8 cellular contexts compared by ENCODE assay signal in genomic region chr5:123545506-123545905, GRCh38. TPM values are rescaled to one million over a fixed set of nuclear protein-coding genes. Genes with fewer than 3 reads are reported as not detected.
A peak's percentile ranks its signal among the peaks of the same experiment; 100 is the strongest.
DNase-seq lines count a peak whose midpoint lies in the region; ATAC-seq, FAIRE-seq and TF ChIP-seq lines count a peak whose summit lies in the region.

No MANE protein-coding gene starts in this region.

- peaks cover 57 to 82% (median 67%) of the 10 kb centered on the region in 3 donors for H3K4me1 Mint-ChIP-seq in naive B cell

- TF ChIP-seq RAD21 in K562 (CRISPR knock-in tag; conservative IDR thresholded peaks at IDR 0.05 in 1 of 2, IDR thresholded peaks at IDR 0.05 in 1 of 2): peak; percentile 44 to 66

- H3K4me3 ChIP-seq in NB4 (ENCODE audit: low read depth, low read length) (no peak overlapping the region), K562 (no peak overlapping the region)

- in situ Hi-C loops in K562 (cut with MboI): no loop called here

- no peaks in the 10 kb centered on the region for H3K27me3 ChIP-seq in K562 (ENCODE audit: control insufficient read depth in 2 of 2, insufficient read depth in 2 of 2, low read length in 2 of 2)

- no peaks in the 10 kb centered on the region for H3K9me3 ChIP-seq in K562 (replicated peaks; ENCODE audit: control insufficient read depth, insufficient read depth, low read depth, low read length)

- H3K4me1 ChIP-seq in K562 (replicated peaks in 1 of 2; ENCODE audit: control insufficient read depth in 2 of 2, insufficient read depth in 2 of 2, low read length in 2 of 2): 0 out of 5 replicates have a peak, but pooled peaks cover 0 to 2% of the 10 kb centered on the region in 2 experiments

- peaks cover 15% of the 10 kb centered on the region for H3K79me2 ChIP-seq in K562 (ENCODE audit: control insufficient read depth, insufficient read depth, low read length)

- H3K9me3 Mint-ChIP-seq in naive B cell: peaks cover 0 to 3% (median 0%) of the 10 kb centered on the region in 7 donors

- H3K9ac ChIP-seq in K562 (ENCODE audit: insufficient read depth in 1 of 2, low read depth in 2 of 2, low read length in 2 of 2): no peak overlapping the region

- no TSS peak for BruUV-seq in K562 (replicated peaks; lab: Mats Ljungman, UMichigan)

- peak; percentile 70; the same call in 2 of the 3 replicates for ATAC-seq in K562
- ATAC-seq in naive B cell (ENCODE audit: low read depth in 2 of 2): no peak
- ATAC-seq in HG02642 (IDR thresholded peaks at IDR 0.05; ENCODE audit: poor library complexity, unreplicated experiment): no peak

- H3K36me3 Mint-ChIP-seq in naive B cell: peaks cover 0 to 8% of the 10 kb centered on the region in 2 donors

- H3K27ac ChIP-seq in K562 (ENCODE audit: extremely low read depth, low read depth, low read length) (no peak overlapping the region), caudate nucleus (ENCODE audit: low read depth, low read length) (no peak overlapping the region)

- CTCF ChIA-PET in K562 (lab: Yijun Ruan, JAX; ENCODE audit: low intra/inter-chr PET ratio): interaction anchor here (0.7 kb wide), 1 partner anchor 122 kb away, joined by 4 read pairs; the partner anchor contains the start of gene CEP120

- no peaks in the 10 kb centered on the region; the same call in 1 of the 2 replicates for H4K20me1 ChIP-seq in K562 (replicated peaks; ENCODE audit: control insufficient read depth, insufficient read depth, low read length)

- intact Hi-C loops in K562 (cut with micrococcal nuclease): loop anchor here (2.0 kb wide), 1 partner anchor 123 kb away; the partner anchor contains the start of gene CEP120

- TF ChIP-seq EP300 in K562 (IDR thresholded peaks at IDR 0.05; ENCODE audit: low read length): no peak

- no peaks in the 10 kb centered on the region for H3K36me3 ChIP-seq in K562 (ENCODE audit: control insufficient read depth, insufficient read depth, low read length)

- no peaks in the 10 kb centered on the region for H3K9me1 ChIP-seq in K562 (ENCODE audit: control insufficient read depth, insufficient read depth, low read length)

- peak; percentile 81 for FAIRE-seq in K562 (lab: Jason Lieb, UNC)

- H3K27ac Mint-ChIP-seq in naive B cell: peak overlapping the region in 4 of 6 donors; percentile 56 to 98 (median 61)

- peak overlapping the region in 1 of 8 donors; percentile 20 for H3K4me3 Mint-ChIP-seq in naive B cell

- no peak overlapping the region for H3K4me2 ChIP-seq in K562 (ENCODE audit: insufficient read depth, low read length)

- POLR2A ChIA-PET in K562 (lab: Yijun Ruan, JAX): no interaction called here

- TF ChIP-seq POLR2A in NB4 (IDR thresholded peaks at IDR 0.05; ENCODE audit: extremely low read depth, insufficient read length): no peak
- no peak for TF ChIP-seq POLR2A in K562 (conservative IDR thresholded peaks at IDR 0.05)

- WGBS in K562 (ENCODE audit: insufficient coverage, low coverage, missing lambda C conversion rate): 24% methylated on average over 7 of the region's 7 CpGs

- no peaks in the 10 kb centered on the region for H3K27me3 Mint-ChIP-seq in naive B cell

- DNase-seq in EL (peak; percentile 15), NB4 (ENCODE audit: low read depth) (peak; percentile 27), K562 (ENCODE audit: extremely low read depth in 1 of 4, low spot score in 3 of 4) (peak; percentile 19 to 45 (median 24)), naive B cell (no peak), KG1 (lab: John Stamatoyannopoulos, UW) (no peak), caudate nucleus (lab: John Stamatoyannopoulos, UW) (no peak), iPS-NIHi11 (ENCODE audit: low spot score) (no peak)

- no peak overlapping the region for H2AFZ ChIP-seq in K562 (ENCODE audit: low read depth, low read length)

- TF ChIP-seq CTCF in NB4 (IDR thresholded peaks at IDR 0.05; ENCODE audit: low read depth, low read length) (no peak), K562 (IDR thresholded peaks at IDR 0.05 in 2 of 3, conservative IDR thresholded peaks at IDR 0.05 in 1 of 3; ENCODE audit: insufficient read depth in 2 of 3, low read depth in 1 of 3, low read length in 3 of 3) (peak; percentile 51 to 73 (median 70))

TF ChIP-seq in K562, 482 proteins besides CTCF, POLR2A, EP300 and RAD21:
- no peak for TF ChIP-seq DACH1 (IDR thresholded peaks at IDR 0.05; ENCODE audit: partially characterized antibody)
- TF ChIP-seq RBM14 (IDR thresholded peaks at IDR 0.05; ENCODE audit: borderline replicate concordance, insufficient read depth, low read depth, low read length): no peak
- no peak for TF ChIP-seq FOXJ2 (tag; IDR thresholded peaks at IDR 0.05)
- no peak for TF ChIP-seq HMG20A (CRISPR knock-in tag; conservative IDR thresholded peaks at IDR 0.05)
- TF ChIP-seq TEAD2 (tag; IDR thresholded peaks at IDR 0.05): no peak
- TF ChIP-seq ZNF274 (IDR thresholded peaks at IDR 0.05; ENCODE audit: borderline replicate concordance, low read depth, low read length): no peak
- 0 out of 2 replicates have a peak, but pooled peaks have one; percentile 54 for TF ChIP-seq MBD1 (CRISPR knock-in tag; IDR thresholded peaks at IDR 0.05)
- no peak for TF ChIP-seq NBN (IDR thresholded peaks at IDR 0.05; ENCODE audit: low read depth)
- no peak for TF ChIP-seq HEY1 (CRISPR knock-in tag; IDR thresholded peaks at IDR 0.05; ENCODE audit: borderline replicate concordance)
- TF ChIP-seq DEAF1 (CRISPR knock-in tag; IDR thresholded peaks at IDR 0.05): 0 out of 2 replicates have a peak, but pooled peaks have one; percentile 9
- no peak for TF ChIP-seq BMI1 (IDR thresholded peaks at IDR 0.05; ENCODE audit: low read length)
- no peak for TF ChIP-seq TCF7 (IDR thresholded peaks at IDR 0.05; ENCODE audit: borderline replicate concordance)
- peak; percentile 32; the same call in 1 of the 2 replicates for TF ChIP-seq SMC3 (conservative IDR thresholded peaks at IDR 0.05; ENCODE audit: insufficient read depth, low read depth, low read length)
- TF ChIP-seq HNRNPUL1 (IDR thresholded peaks at IDR 0.05; ENCODE audit: low read length): no peak
- TF ChIP-seq SAP30 (IDR thresholded peaks at IDR 0.05; ENCODE audit: borderline replicate concordance, insufficient read depth, low read depth, low read length, poor library complexity, severe bottlenecking): no peak

RNA-seq across cellular contexts. Expression of gene CSNK1G3, which starts 33.5 kb away (rescaled TPM):
- total RNA-seq in K562 (2011; cell fraction: chromatin; rRNA removed; ENCODE audit: low replicate concordance): 8.0 and 26.5 TPM in 2 replicates
- 1.5 and 3.0 TPM in 2 replicates for total RNA-seq in K562 (2011; cell fraction: nucleolus; rRNA removed)
- 6.6 and 7.8 TPM in 2 replicates for total RNA-seq in K562 (2011; cell fraction: nucleoplasm; rRNA removed)
- total RNA-seq in K562 (2014; rRNA removed) (13.2 and 14.0 TPM in 2 replicates), K562 (2014; rRNA removed; fragmentation: Illumina TruSeq; extraction: Trizol) (21.9 and 26.4 TPM in 2 replicates), K562 (2015; rRNA removed; fragmentation: Illumina TruSeq; extraction: Trizol) (21.2 and 21.3 TPM in 2 replicates), K562 (2021) (26.2 and 27.6 TPM in 2 replicates)
- polyA plus RNA-seq in K562 (2011; rRNA removed) (5.4 and 13.6 TPM in 2 replicates), K562 (2014; fragmentation: Illumina TruSeq; extraction: Trizol) (22.5 and 23.5 TPM in 2 replicates), K562 (2014; fragmentation: Nextera tagmentation; extraction: Ambion mirVana) (10 to 100 TPM in 1 of 2 experiments, 1 to 10 TPM in 1; 8.3 to 11.4 TPM), K562 (2014; rRNA removed) (14.7 and 16.5 TPM in 2 replicates), naive B cell (ENCODE audit: low read depth in 6 of 6) (100 to 1,000 TPM in 4 of 6 donors, 10 to 100 TPM in 2; 92.2 to 123 (median 109) TPM)
- polyA plus RNA-seq in K562 (2011; cell fraction: cytosol; rRNA removed): 1.8 and 3.3 TPM in 2 replicates
- polyA plus RNA-seq in K562 (2011; cell fraction: nucleus; rRNA removed): 2.2 and 5.3 TPM in 2 replicates
- 12.4 and 13.5 TPM in 2 replicates for polyA plus RNA-seq in K562 (2012)
- polyA minus RNA-seq in K562 (2011; rRNA and poly(A)+ RNA removed): 18.8 and 31.0 TPM in 2 replicates
- polyA minus RNA-seq in K562 (2011; cell fraction: cytosol; rRNA and poly(A)+ RNA removed): 5.4 and 15.3 TPM in 2 replicates
- 7.8 and 9.4 TPM in 2 replicates for polyA minus RNA-seq in K562 (2011; cell fraction: nucleus; rRNA and poly(A)+ RNA removed)

Comparison
In these comparisons a context has a peak if more than half of its experiments do, and no peak if none do; other contexts are left out.
1. DNase-seq: peak in EL (single experiment), NB4 (single experiment) and K562 (4 of 4); none in naive B cell (single experiment), KG1 (single experiment), caudate nucleus (0 of 61) and iPS-NIHi11 (single experiment).